In genomic region chr10:86725980-86726976, GRCh38 we compare ENCODE assay signal across 1 cellular context.
TF ChIP-seq lines count a peak whose summit lies in the region.

No MANE protein-coding gene starts in this region.

TF ChIP-seq in IMR-90, 13 proteins besides CTCF, POLR2A, EP300 and RAD21 (continued from another document):
- TF ChIP-seq USF2 (IDR thresholded peaks at IDR 0.05; ENCODE audit: low read depth, low read length) (no peak), NFE2L2 (IDR thresholded peaks at IDR 0.05; ENCODE audit: low read depth, low read length) (no peak), MAZ (IDR thresholded peaks at IDR 0.05; ENCODE audit: borderline replicate concordance, low read depth, low read length) (no peak), MXI1 (IDR thresholded peaks at IDR 0.05; ENCODE audit: borderline replicate concordance, low read depth, low read length) (no peak)
